1 cellular context compared by ENCODE assay signal in genomic region chr3:134065836-134066538, GRCh38.
TF ChIP-seq lines count a peak whose summit lies in the region.

No MANE protein-coding gene starts in this region.

TF ChIP-seq in WTC11, 78 proteins besides CTCF, POLR2A, EP300 and RAD21 (continued from another document):
- TF ChIP-seq OVOL2 (CRISPR knock-in tag; IDR thresholded peaks at IDR 0.05; ENCODE audit: borderline replicate concordance) (no peak), E2F1 (CRISPR knock-in tag; IDR thresholded peaks at IDR 0.05) (no peak), TCF7 (CRISPR knock-in tag; IDR thresholded peaks at IDR 0.05; ENCODE audit: low read depth) (no peak), MLX (CRISPR knock-in tag; IDR thresholded peaks at IDR 0.05) (no peak), NFYB (CRISPR knock-in tag; conservative IDR thresholded peaks at IDR 0.05; ENCODE audit: low read depth) (no peak), RORB (CRISPR knock-in tag; IDR thresholded peaks at IDR 0.05) (no peak), ZMAT4 (CRISPR knock-in tag; IDR thresholded peaks at IDR 0.05) (no peak), E2F5 (CRISPR knock-in tag; IDR thresholded peaks at IDR 0.05) (no peak), PRDM15 (CRISPR knock-in tag; IDR thresholded peaks at IDR 0.05) (no peak), ZNF281 (CRISPR knock-in tag; IDR thresholded peaks at IDR 0.05) (no peak), ZBTB43 (CRISPR knock-in tag; IDR thresholded peaks at IDR 0.05) (no peak), ZNF512 (CRISPR knock-in tag; IDR thresholded peaks at IDR 0.05; ENCODE audit: borderline replicate concordance) (no peak), MAX (CRISPR knock-in tag; IDR thresholded peaks at IDR 0.05) (no peak)
TF ChIP-seq in WTC11: peak in this region for 0.
